ENCODE assay signal across 8 cellular contexts in the genomic region with DNA sequence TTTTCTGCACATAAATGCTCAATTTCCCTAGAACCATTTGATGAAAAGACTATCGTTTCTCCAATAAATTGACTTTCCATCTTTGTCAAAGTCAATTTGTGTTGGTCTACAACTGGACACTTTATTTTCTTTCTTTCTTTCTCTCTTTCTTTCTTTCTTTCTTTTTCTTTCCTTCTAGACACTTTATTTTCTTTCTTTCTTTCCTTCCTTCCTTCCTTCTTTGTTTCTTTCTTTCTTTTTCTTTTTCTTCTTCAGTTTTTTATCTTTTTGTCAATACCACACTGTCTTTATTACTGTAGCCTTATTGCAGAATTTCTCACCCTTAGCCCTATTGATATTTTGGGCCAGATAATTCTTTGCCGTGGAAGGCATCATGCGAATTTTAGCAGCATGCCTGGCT.
"Had no signal": no experiment of that assay in that cellular context is flagged by ENCODE, and none has a peak within 500 bp of the region (broad histone marks: within the 10 kb centered on the region; RNA-seq: fewer than 3 reads in every experiment).

No MANE protein-coding gene starts in this region.

- H3K36me3 ChIP-seq: HAP-1 had no signal

- FAIRE-seq: HTR-8/SVneo had no signal

- DNase-seq: GM23248, H7, IMR-90, KBM-7 had no signal

- ATAC-seq: HCT116 had no signal

- H3K4me3 ChIP-seq: GM23248, HAP-1 had no signal

- H3K27ac ChIP-seq: GM23248, KMS-11 had no signal

- H2AFZ ChIP-seq: GM23248 had no signal

- H3K4me1 ChIP-seq: HAP-1 had no signal

- H3K9me3 ChIP-seq: HAP-1 had no signal

- H3K4me2 ChIP-seq: KMS-11 had no signal

- H3K9ac ChIP-seq: GM23248, KMS-11 had no signal
